Comparison of ENCODE assay signal across 8 cellular contexts in the genomic region with DNA sequence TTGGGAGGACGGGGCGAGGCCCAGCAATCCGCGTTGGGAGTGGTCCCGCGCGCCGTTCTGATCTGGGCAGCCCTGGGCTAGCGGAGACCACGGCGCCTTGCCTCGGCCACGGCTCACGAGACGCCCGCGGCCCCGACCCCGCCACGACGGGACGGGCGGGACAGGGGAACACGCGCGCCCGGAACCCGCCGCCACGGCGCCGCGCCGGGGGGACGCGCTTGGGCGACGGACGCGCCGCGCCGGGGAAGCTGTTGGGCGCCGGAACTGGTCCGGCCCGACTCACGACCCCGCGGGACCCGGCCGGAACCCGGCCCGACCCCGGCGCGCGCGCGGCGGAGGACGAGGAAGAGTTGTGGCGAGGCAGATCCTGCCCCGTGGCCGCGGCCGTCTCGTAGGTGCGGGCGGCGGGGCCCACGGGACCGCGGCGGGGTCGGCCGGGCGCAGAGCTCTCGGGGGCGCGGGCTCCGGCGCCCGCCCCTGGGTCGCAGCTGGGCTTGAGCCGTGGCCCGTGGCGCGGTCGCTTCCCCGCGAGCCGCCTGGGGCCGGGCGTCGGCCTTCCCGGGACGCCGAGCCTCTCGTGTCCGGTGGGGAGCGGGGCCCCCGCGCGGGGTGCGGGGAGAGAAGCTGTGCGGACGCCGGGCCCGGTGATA. TPM values are rescaled to one million over a fixed set of nuclear protein-coding genes. Genes with fewer than 3 reads are reported as not detected.
DNase-seq lines count a peak whose midpoint lies in the region; TF ChIP-seq lines count a peak whose summit lies in the region.

Gene ACSF3, plus strand, starts transcription at position 251 of the 650 bp plus-strand sequence. CDS start 6,830 bp downstream, outside the sequence.

- H3K9ac ChIP-seq in Karpas-422 (ENCODE audit: low read length), result peak within 1 kb of the TSS; percentile 91

- H4K20me1 ChIP-seq in Karpas-422 (ENCODE audit: insufficient read depth, low read depth, low read length), result peaks cover 31% of the 10 kb centered on the region; the same call in 1 of the 2 replicates

- no peaks in the 10 kb centered on the region for H3K9me3 ChIP-seq in Karpas-422 (ENCODE audit: low read length)

- peak within 1 kb of the TSS; percentile 94 for H2AFZ ChIP-seq in Karpas-422 (ENCODE audit: low read length)

- peak within 1 kb of the TSS; percentile 84 for H3K4me2 ChIP-seq in Karpas-422 (ENCODE audit: low read depth, low read length, poor library complexity, severe bottlenecking)

- H3K4me1 Mint-ChIP-seq in chondrocyte (ENCODE audit: low read depth), result peaks cover 22% of the 10 kb centered on the region

- no peaks in the 10 kb centered on the region for H3K27me3 ChIP-seq in Karpas-422 (ENCODE audit: low read length)

- H3K27ac Mint-ChIP-seq in chondrocyte (ENCODE audit: unreplicated experiment), result peak within 1 kb of the TSS; percentile 81

- no peaks in the 10 kb centered on the region; the same call in 1 of the 2 replicates for H3K36me3 ChIP-seq in Karpas-422 (ENCODE audit: insufficient read depth, low read length)

- no peaks in the 10 kb centered on the region for H3K9me2 ChIP-seq in Karpas-422 (replicated peaks; ENCODE audit: insufficient read depth, low read length)

- peak; percentile 88 for DNase-seq in AG08395 (ENCODE audit: low spot score)
- DNase-seq in Karpas-422, result peak; percentile 89
- peak; percentile 50 for DNase-seq in activated CD4-positive, alpha-beta T cell treated with anti-CD3 and anti-CD28 coated beads for 1 hour
- DNase-seq in chondrocyte (ENCODE audit: low spot score), result no peak
- peak; percentile 63 for DNase-seq in kidney tubule cell (ENCODE audit: low spot score)
- DNase-seq in stimulated activated CD4-positive, alpha-beta T cell treated with anti-CD3 and anti-CD28 coated beads, Interleukin-1b, Interleukin-23, amount 100 ng/mL, for 1 hour (ENCODE audit: low read depth in 2 of 2), result peak; percentile 34 to 48
- no peak for DNase-seq in NCI-H1048 (lab: John Stamatoyannopoulos, UW)

- H3K79me2 ChIP-seq in Karpas-422 (ENCODE audit: low read length), result peaks cover 32% of the 10 kb centered on the region

- H3K27ac ChIP-seq in Karpas-422 (ENCODE audit: low read length), result peak within 1 kb of the TSS; percentile 51; the same call in 1 of the 2 replicates

- H3K27me3 Mint-ChIP-seq in chondrocyte (ENCODE audit: low read depth), result peaks cover 23% of the 10 kb centered on the region

- H3K36me3 Mint-ChIP-seq in chondrocyte (ENCODE audit: low read depth), result peaks cover 1% of the 10 kb centered on the region

- H3K4me3 Mint-ChIP-seq in chondrocyte (ENCODE audit: unreplicated experiment), result peak within 1 kb of the TSS; percentile 96

- H3K4me3 ChIP-seq in Karpas-422 (ENCODE audit: low read length), result peak within 1 kb of the TSS; percentile 99

- in situ Hi-C loops in GM18951 (cut with MboI; ENCODE audit: low sequenced_read_pairs, unreplicated experiment), result no loop called here

- H3K4me1 ChIP-seq in Karpas-422 (ENCODE audit: low read length), result peaks cover 43% of the 10 kb centered on the region

- TF ChIP-seq POLR2A in GM18951 (IDR thresholded peaks at IDR 0.05; ENCODE audit: extremely low read depth, insufficient read depth, insufficient read length), result peak; percentile 83

- H3K9me3 Mint-ChIP-seq in chondrocyte (ENCODE audit: low read depth), result no peaks in the 10 kb centered on the region

- no peak for TF ChIP-seq CTCF in chondrocyte (IDR thresholded peaks at IDR 0.05)

RNA-seq across cellular contexts. Expression of gene ACSF3, which starts in this region (rescaled TPM):
- 30.4 and 49.4 TPM in 2 replicates for total RNA-seq in Karpas-422 (2014; rRNA removed; shearing (Covaris generic); ENCODE audit: low replicate concordance)
- total RNA-seq in chondrocyte, result 19.5 to 24.4 TPM (median 20.8 TPM) in 3 replicates

Comparison
In these comparisons a context has a peak if more than half of its experiments do, and no peak if none do; other contexts are left out.
1. DNase-seq: peak in AG08395 (single experiment), Karpas-422 (single experiment), activated CD4-positive, alpha-beta T cell treated with anti-CD3 and anti-CD28 coated beads for 1 hour (single experiment), kidney tubule cell (single experiment) and stimulated activated CD4-positive, alpha-beta T cell treated with anti-CD3 and anti-CD28 coated beads, Interleukin-1b, Interleukin-23, amount 100 ng/mL, for 1 hour (2 of 2); none in chondrocyte (single experiment) and NCI-H1048 (single experiment).